In genomic region chr10:51231754-51232153, GRCh38 we compare ENCODE assay signal across 19 cellular contexts.
DNase-seq lines count a peak whose midpoint lies in the region; ATAC-seq and TF ChIP-seq lines count a peak whose summit lies in the region.
"Had no signal": no experiment of that assay in that cellular context is flagged by ENCODE, and none has a peak within 500 bp of the region (broad histone marks: within the 10 kb centered on the region; RNA-seq: fewer than 3 reads in every experiment).

No MANE protein-coding gene starts in this region.

- no peak for TF ChIP-seq CTCF in 22Rv1 (IDR thresholded peaks at IDR 0.05)
- TF ChIP-seq CTCF in VCaP (conservative IDR thresholded peaks at IDR 0.05): no peak
- TF ChIP-seq CTCF in WTC11 (IDR thresholded peaks at IDR 0.05): no peak
- no peak for TF ChIP-seq CTCF in ovary (IDR thresholded peaks at IDR 0.05)

- WGBS in ovary, 3 donors: 39 to 51% (median 46%) methylated on average over 1 of the region's 1 CpG

- H3K4me3 ChIP-seq in muscle layer of colon (ENCODE audit: low read depth in 1 of 2, low read length in 2 of 2): no peak overlapping the region
- H3K4me3 ChIP-seq in ovary: no peak overlapping the region

- H3K9me3 Mint-ChIP-seq in WTC11: no peaks in the 10 kb centered on the region
- H3K9me3 Mint-ChIP-seq: activated naive CD4-positive, alpha-beta T cell treated with anti-CD3 and anti-CD28 coated beads, Interleukin-2, amount 50 U/mL, for 24 hours; CD8-positive, alpha-beta T cell; H9 had no signal

- DNase-seq in GM04504 (ENCODE audit: low read depth) (peak; percentile 80), WTC11 (ENCODE audit: low spot score) (no peak), ovary (no peak), superior temporal gyrus (ENCODE audit: extremely low spot score) (no peak)
- no peak for DNase-seq in stimulated activated CD8-positive, alpha-beta memory T cell treated with anti-CD3 and anti-CD28 coated beads, Interleukin-4, amount 100 ng/mL, for 48 hours
- DNase-seq: activated CD4-positive, alpha-beta T cell treated with anti-CD3 and anti-CD28 coated beads for 4 hours; CD8-positive, alpha-beta T cell; cerebellar nuclear complex; effector CD4-positive, alpha-beta T cell; H9; MM.1S; NCI-H146; NCI-H69; substantia nigra had no signal

- TF ChIP-seq EP300 in ovary (IDR thresholded peaks at IDR 0.05): no peak

- H3K9me3 ChIP-seq in muscle layer of colon (ENCODE audit: low read length): no peaks in the 10 kb centered on the region
- no peaks in the 10 kb centered on the region for H3K9me3 ChIP-seq in ovary

- H3K27me3 ChIP-seq in muscle layer of colon (ENCODE audit: control insufficient read depth in 1 of 2, insufficient read depth in 2 of 2, low read length in 2 of 2) (no peaks in the 10 kb centered on the region), ovary (no peaks in the 10 kb centered on the region)

- H3K27ac Mint-ChIP-seq in WTC11: no peak overlapping the region; the same call in 1 of the 2 replicates
- H3K27ac Mint-ChIP-seq: activated naive CD4-positive, alpha-beta T cell treated with anti-CD3 and anti-CD28 coated beads, Interleukin-2, amount 50 U/mL, for 24 hours; CD8-positive, alpha-beta T cell; H9 had no signal

- no peaks in the 10 kb centered on the region for H3K36me3 Mint-ChIP-seq in WTC11
- H3K36me3 Mint-ChIP-seq: activated naive CD4-positive, alpha-beta T cell treated with anti-CD3 and anti-CD28 coated beads, Interleukin-2, amount 50 U/mL, for 24 hours; CD8-positive, alpha-beta T cell had no signal

- POLR2A ChIA-PET in WTC11 (lab: Charles Lee): no interaction called here

- H3K27ac ChIP-seq in 22Rv1: peak overlapping the region; percentile 57
- H3K27ac ChIP-seq in VCaP: peak overlapping the region; percentile 54
- H3K27ac ChIP-seq in muscle layer of colon (ENCODE audit: low read depth, low read length): peak overlapping the region; percentile 63
- no peak overlapping the region for H3K27ac ChIP-seq in ovary

- no peak overlapping the region for H3K4me3 Mint-ChIP-seq in WTC11
- H3K4me3 Mint-ChIP-seq: activated naive CD4-positive, alpha-beta T cell treated with anti-CD3 and anti-CD28 coated beads, Interleukin-2, amount 50 U/mL, for 24 hours; CD8-positive, alpha-beta T cell; H9 had no signal

- no peak for ATAC-seq in WTC11
- ATAC-seq: CD8-positive, alpha-beta T cell; esophagus mucosa had no signal

- no peaks in the 10 kb centered on the region for H3K27me3 Mint-ChIP-seq in WTC11 (ENCODE audit: low read depth)
- H3K27me3 Mint-ChIP-seq: activated naive CD4-positive, alpha-beta T cell treated with anti-CD3 and anti-CD28 coated beads, Interleukin-2, amount 50 U/mL, for 24 hours had no signal

- peaks cover 31% of the 10 kb centered on the region for H3K4me1 ChIP-seq in muscle layer of colon (ENCODE audit: insufficient read depth, low read length)
- no peaks in the 10 kb centered on the region for H3K4me1 ChIP-seq in ovary (ENCODE audit: insufficient read depth)

- H3K36me3 ChIP-seq in muscle layer of colon (ENCODE audit: insufficient read depth, low read length): no peaks in the 10 kb centered on the region
- no peaks in the 10 kb centered on the region for H3K36me3 ChIP-seq in ovary

- no peak for TF ChIP-seq POLR2A in ovary (IDR thresholded peaks at IDR 0.05)

- CTCF ChIA-PET in WTC11 (lab: Charles Lee): interaction anchor here (1.1 kb wide), 1 partner anchor 26 kb away, joined by 4 read pairs; no protein-coding TSS in a partner anchor

- H3K9ac ChIP-seq in muscle layer of colon (ENCODE audit: low read length): no peak overlapping the region

- intact Hi-C loops in ovary (cut with DNase I): no loop called here

- H3K4me1 Mint-ChIP-seq in WTC11: peaks cover 54% of the 10 kb centered on the region
- H3K4me1 Mint-ChIP-seq: activated naive CD4-positive, alpha-beta T cell treated with anti-CD3 and anti-CD28 coated beads, Interleukin-2, amount 50 U/mL, for 24 hours had no signal

TF ChIP-seq in WTC11, 78 proteins besides CTCF, POLR2A, EP300 and RAD21:
- no peak for TF ChIP-seq HMGA2 (CRISPR knock-in tag; IDR thresholded peaks at IDR 0.05)
- TF ChIP-seq JUN (CRISPR knock-in tag; IDR thresholded peaks at IDR 0.05): no peak
- no peak for TF ChIP-seq ZSCAN18 (CRISPR knock-in tag; IDR thresholded peaks at IDR 0.05)
- TF ChIP-seq CBFB (CRISPR knock-in tag; IDR thresholded peaks at IDR 0.05; ENCODE audit: low read depth): no peak
- TF ChIP-seq FOXJ3 (CRISPR knock-in tag; IDR thresholded peaks at IDR 0.05; ENCODE audit: borderline replicate concordance): no peak
- no peak for TF ChIP-seq CREB1 (CRISPR knock-in tag; IDR thresholded peaks at IDR 0.05)
- TF ChIP-seq JAZF1 (CRISPR knock-in tag; IDR thresholded peaks at IDR 0.05): no peak
- TF ChIP-seq ATF1 (CRISPR knock-in tag; IDR thresholded peaks at IDR 0.05): no peak
- TF ChIP-seq ZNF219 (CRISPR knock-in tag; IDR thresholded peaks at IDR 0.05; ENCODE audit: borderline replicate concordance): no peak
- TF ChIP-seq ZNF671 (CRISPR knock-in tag; IDR thresholded peaks at IDR 0.05): no peak
- TF ChIP-seq ZNF396 (CRISPR knock-in tag; IDR thresholded peaks at IDR 0.05; ENCODE audit: borderline replicate concordance): no peak

Comparison
In these comparisons a context has a peak if more than half of its experiments do, and no peak if none do; other contexts are left out.
1. H3K27ac ChIP-seq: peak in 22Rv1 (single experiment), VCaP (single experiment) and muscle layer of colon (single experiment); none in ovary (0 of 2).